Comparison of ENCODE assay signal across 18 cellular contexts in the genomic region with DNA sequence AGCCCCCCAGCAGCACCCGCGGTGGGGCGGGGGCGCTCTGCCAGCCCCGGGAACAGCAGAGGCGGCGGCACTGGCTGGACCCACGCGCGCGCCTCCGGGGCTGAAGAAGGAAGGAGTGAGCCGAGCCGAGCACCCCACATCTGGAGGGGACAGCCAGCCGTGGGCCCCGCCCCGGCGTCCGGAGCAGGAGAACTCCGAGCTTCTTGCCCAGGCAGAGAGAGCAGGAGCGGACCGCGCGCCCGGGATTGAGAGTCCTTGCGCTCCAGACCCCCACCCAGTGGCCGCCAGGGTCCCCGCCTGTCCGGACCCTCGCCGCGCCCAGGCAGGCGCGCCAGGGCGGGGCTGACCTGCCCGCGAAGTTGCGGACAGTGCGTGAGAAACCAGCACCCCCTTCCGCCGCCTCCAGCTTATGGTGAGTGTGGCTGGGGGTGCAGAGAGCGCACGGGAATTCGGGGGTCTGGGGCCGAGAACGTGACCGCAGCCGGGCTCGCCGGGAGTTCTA.
DNase-seq lines count a peak whose midpoint lies in the region; ATAC-seq and TF ChIP-seq lines count a peak whose summit lies in the region.
"Had no signal": no experiment of that assay in that cellular context is flagged by ENCODE, and none has a peak within 500 bp of the region (broad histone marks: within the 10 kb centered on the region; RNA-seq: fewer than 3 reads in every experiment).

No MANE protein-coding gene starts in this region.

- peak overlapping the region; percentile 67 for H3K4me3 ChIP-seq in iPS-18c (ENCODE audit: insufficient read depth, low read depth, low read length)
- H3K4me3 ChIP-seq: lung, tibial artery had no signal

- TF ChIP-seq CTCF in omental fat pad (IDR thresholded peaks at IDR 0.05), result no peak

- H3K27ac ChIP-seq in caudate nucleus (ENCODE audit: low read depth, low read length), result peak overlapping the region; percentile 73
- H3K27ac ChIP-seq: RWPE1, tibial artery had no signal

- ATAC-seq in omental fat pad (ENCODE audit: low FRiP score), result no peak
- ATAC-seq in GM19328 (IDR thresholded peaks at IDR 0.05; ENCODE audit: unreplicated experiment), result no peak
- ATAC-seq: activated CD8-positive, alpha-beta T cell treated with anti-CD3 and anti-CD28 coated beads, Interleukin-2, amount 10 ng/mL, durations not matched to agents 7 days and 5 days; naive thymus-derived CD8-positive, alpha-beta T cell; WTC11 had no signal

- DNase-seq in NCI-H82 (lab: John Stamatoyannopoulos, UW) (peak; percentile 51), NCI-H82 treated with DMSO at 0.1 percent for 48 hours (lab: John Stamatoyannopoulos, UW; ENCODE audit: unreplicated experiment) (no peak), caudate nucleus (lab: John Stamatoyannopoulos, UW) (peak in 3 of 61 donors; percentile 14 to 37 (median 28)), retina (peak; percentile 78), omental fat pad (ENCODE audit: low spot score) (no peak), ureter (ENCODE audit: low spot score) (no peak)
- DNase-seq: 8988T; activated CD8-positive, alpha-beta T cell treated with anti-CD3 and anti-CD28 coated beads, Interleukin-2, amount 10 ng/mL, durations not matched to agents 7 days and 5 days; foreskin fibroblast; Karpas-422; naive thymus-derived CD8-positive, alpha-beta T cell; NK-92 treated with Interleukin-12 subunit alpha and Interleukin-12 subunit beta, amount 100 ng/mL, for 24 hours; tibial artery had no signal

- peaks cover 6% of the 10 kb centered on the region for H3K9me3 ChIP-seq in iPS-18c (ENCODE audit: control insufficient read depth, insufficient read depth, low read length)
- H3K9me3 ChIP-seq: tibial artery had no signal

Comparison
In these comparisons a context has a peak if more than half of its experiments do, and no peak if none do; other contexts are left out.
1. DNase-seq: peak in NCI-H82 (single experiment) and retina (single experiment); none in NCI-H82 treated with DMSO at 0.1 percent for 48 hours (single experiment), omental fat pad (single experiment) and ureter (single experiment).